ENCODE assay signal across 22 cellular contexts in the genomic region with DNA sequence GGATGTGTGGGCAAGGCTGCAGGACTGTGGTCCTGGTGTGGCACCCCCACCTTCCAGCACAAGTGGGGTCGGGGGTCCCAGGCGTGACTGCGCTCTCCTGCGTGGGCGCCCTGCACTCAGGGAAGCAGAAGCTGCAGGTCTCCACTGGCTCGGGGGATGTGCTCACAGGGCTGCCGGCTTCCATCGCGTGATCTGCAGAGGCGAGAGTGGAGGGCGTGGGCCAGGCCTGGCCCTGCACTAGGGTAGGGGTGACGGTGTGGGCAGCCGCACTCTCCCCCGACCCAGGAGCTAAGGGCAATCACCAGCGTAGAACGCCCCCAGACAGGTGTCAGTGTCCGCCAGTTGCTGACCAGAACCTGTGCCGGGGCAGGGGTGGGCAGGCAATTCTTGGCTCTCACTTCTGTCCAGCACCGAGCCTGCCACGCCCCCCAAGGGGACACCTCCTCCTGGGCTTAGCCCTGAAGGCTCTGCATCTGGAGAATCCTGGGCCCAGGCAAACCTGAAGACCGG. TPM values are rescaled to one million over a fixed set of nuclear protein-coding genes. Genes with fewer than 3 reads are reported as not detected.
DNase-seq lines count a peak whose midpoint lies in the region; ATAC-seq, FAIRE-seq and TF ChIP-seq lines count a peak whose summit lies in the region.
"Had no signal": no experiment of that assay in that cellular context is flagged by ENCODE, and none has a peak within 500 bp of the region (broad histone marks: within the 10 kb centered on the region; RNA-seq: fewer than 3 reads in every experiment).

No MANE protein-coding gene starts in this region.

- H3K23ac ChIP-seq in trophoblast cell (ENCODE audit: low read length) = no peak overlapping the region

- peaks cover 2 to 14% (median 14%) of the 10 kb centered on the region in 3 donors for H3K27me3 Mint-ChIP-seq in CD14-positive monocyte (ENCODE audit: low read depth in 3 of 3)

- H3K27ac ChIP-seq in HEK293 (ENCODE audit: extremely low read depth, low read depth, low read length) (no peak overlapping the region), kidney (ENCODE audit: low read depth in 2 of 2, low read length in 2 of 2) (no peak overlapping the region), caudate nucleus (ENCODE audit: low read depth, low read length) (no peak overlapping the region), trophoblast cell (ENCODE audit: low read depth, low read length) (no peak overlapping the region)
- H3K27ac ChIP-seq: Peyer's patch, right atrium auricular region, testis had no signal

- ATAC-seq in stimulated activated effector memory CD8-positive, alpha-beta T cell treated with anti-CD3 and anti-CD28 coated beads, Interleukin-12 subunit alpha, Interleukin-12 subunit beta, amount 100 ng/mL, for 72 hours = no peak
- no peak for ATAC-seq in GM18502 (IDR thresholded peaks at IDR 0.05; ENCODE audit: poor library complexity, unreplicated experiment)
- ATAC-seq: T-helper 17 cell had no signal

- H2BK120ac ChIP-seq in trophoblast cell (ENCODE audit: insufficient read depth, low read length, poor library complexity) = no peak overlapping the region

- no peak overlapping the region for H3K4ac ChIP-seq in trophoblast cell (ENCODE audit: low read depth, low read length)

- no peaks in the 10 kb centered on the region for H3K27me3 ChIP-seq in trophoblast cell (ENCODE audit: insufficient read depth, low read length)
- H3K27me3 ChIP-seq: Peyer's patch, right atrium auricular region, testis had no signal

- no peak overlapping the region for H2AK5ac ChIP-seq in trophoblast cell (ENCODE audit: low read length)

- H4K91ac ChIP-seq in trophoblast cell (ENCODE audit: low read depth, low read length) = no peak overlapping the region

- no peak overlapping the region for H2AFZ ChIP-seq in trophoblast cell (ENCODE audit: insufficient read depth, low read length, poor library complexity)

- H4K12ac ChIP-seq in trophoblast cell (ENCODE audit: low read depth, low read length) = no peak overlapping the region

- H3K4me1 ChIP-seq in HEK293 (ENCODE audit: control insufficient read depth, insufficient read depth, low read length) (no peaks in the 10 kb centered on the region), kidney (ENCODE audit: control insufficient read depth in 1 of 2, insufficient read depth in 1 of 2, low read depth in 1 of 2, low read length in 2 of 2) (no peaks in the 10 kb centered on the region), trophoblast cell (ENCODE audit: control insufficient read depth in 1 of 2, insufficient read depth in 2 of 2, low read length in 2 of 2) (no peaks in the 10 kb centered on the region)
- H3K4me1 ChIP-seq: Peyer's patch, right atrium auricular region, testis had no signal

- H2BK12ac ChIP-seq in trophoblast cell (ENCODE audit: low read length) = no peak overlapping the region

- no peak for TF ChIP-seq CTCF in CD14-positive monocyte (IDR thresholded peaks at IDR 0.05)
- TF ChIP-seq CTCF in HEK293 (tag by site-specific recombination; IDR thresholded peaks at IDR 0.05) = no peak
- no peak for TF ChIP-seq CTCF in kidney (IDR thresholded peaks at IDR 0.05; ENCODE audit: borderline replicate concordance, extremely low read depth, insufficient read depth)

- no peak overlapping the region for H3K4me2 ChIP-seq in trophoblast cell (ENCODE audit: low read length)

- H2BK5ac ChIP-seq in trophoblast cell (ENCODE audit: low read depth, low read length, poor library complexity) = no peak overlapping the region

- H3K4me3 ChIP-seq in HEK293 (ENCODE audit: low read depth, low read length) (no peak overlapping the region), kidney (ENCODE audit: low read length in 2 of 2) (no peak overlapping the region), trophoblast cell (ENCODE audit: low read depth, low read length) (no peak overlapping the region)
- H3K4me3 ChIP-seq: Peyer's patch, right atrium auricular region, testis had no signal

- no peak overlapping the region for H3K9ac ChIP-seq in kidney (ENCODE audit: low read length in 2 of 2)
- H3K9ac ChIP-seq in trophoblast cell (ENCODE audit: low read length) = no peak overlapping the region

- H3K9me3 ChIP-seq in HEK293 (ENCODE audit: control insufficient read depth, insufficient read depth, low read depth, low read length) = no peaks in the 10 kb centered on the region
- no peaks in the 10 kb centered on the region for H3K9me3 ChIP-seq in kidney (ENCODE audit: control insufficient read depth in 1 of 2, low read length in 2 of 2)
- peaks cover 2% of the 10 kb centered on the region for H3K9me3 ChIP-seq in trophoblast cell (ENCODE audit: insufficient read depth, low read depth, low read length)
- H3K9me3 ChIP-seq: Peyer's patch, right atrium auricular region, testis had no signal

- peak; percentile 40 for DNase-seq in CD14-positive monocyte (ENCODE audit: low spot score)
- peak; percentile 74 for DNase-seq in kidney
- DNase-seq in stimulated activated effector memory CD8-positive, alpha-beta T cell treated with anti-CD3 and anti-CD28 coated beads, Interleukin-12 subunit alpha, Interleukin-12 subunit beta, amount 100 ng/mL, for 72 hours (ENCODE audit: low spot score in 2 of 2) = no peak
- no peak for DNase-seq in caudate nucleus (lab: John Stamatoyannopoulos, UW)
- DNase-seq in trophoblast cell = no peak
- DNase-seq: activated CD4-positive, alpha-beta T cell treated with anti-CD3 and anti-CD28 coated beads, Interleukin-2, amount 50 U/mL, for 4 hours; COR-L47; NCI-H1092; NCI-H2029 treated with DMSO at 0.1 percent for 48 hours; NCI-H446 treated with DMSO at 0.1 percent for 48 hours; nucleus accumbens; stimulated activated CD4-positive, alpha-beta T cell treated with anti-CD3 and anti-CD28 coated beads, Interleukin-15, amount 100 ng/mL, for 24 hours; T-helper 17 cell had no signal

- POLR2A ChIA-PET in HEK293 (lab: Yijun Ruan, JAX) = no interaction called here

- H3K9me3 Mint-ChIP-seq in CD14-positive monocyte = no peaks in the 10 kb centered on the region
- H3K9me3 Mint-ChIP-seq in stimulated activated effector memory CD8-positive, alpha-beta T cell treated with anti-CD3 and anti-CD28 coated beads, Interleukin-12 subunit alpha, Interleukin-12 subunit beta, amount 100 ng/mL, for 72 hours = no peaks in the 10 kb centered on the region

- H3K79me1 ChIP-seq in trophoblast cell (ENCODE audit: low read length) = no peaks in the 10 kb centered on the region

- H3K4me3 Mint-ChIP-seq in CD14-positive monocyte = no peak overlapping the region
- H3K4me3 Mint-ChIP-seq in stimulated activated effector memory CD8-positive, alpha-beta T cell treated with anti-CD3 and anti-CD28 coated beads, Interleukin-12 subunit alpha, Interleukin-12 subunit beta, amount 100 ng/mL, for 72 hours = no peak overlapping the region
- H3K4me3 Mint-ChIP-seq: activated naive CD8-positive, alpha-beta T cell; T-helper 17 cell had no signal

- H3K4me1 Mint-ChIP-seq in CD14-positive monocyte = no peaks in the 10 kb centered on the region
- H3K4me1 Mint-ChIP-seq in stimulated activated effector memory CD8-positive, alpha-beta T cell treated with anti-CD3 and anti-CD28 coated beads, Interleukin-12 subunit alpha, Interleukin-12 subunit beta, amount 100 ng/mL, for 72 hours = peaks cover 6% of the 10 kb centered on the region

- H3K36me3 ChIP-seq in HEK293 (ENCODE audit: control insufficient read depth in 2 of 2, insufficient read depth in 1 of 2, low read length in 2 of 2) (no peaks in the 10 kb centered on the region), kidney (ENCODE audit: control insufficient read depth in 1 of 2, insufficient read depth in 2 of 2, low read length in 2 of 2) (no peaks in the 10 kb centered on the region), trophoblast cell (ENCODE audit: control insufficient read depth in 1 of 2, insufficient read depth in 2 of 2, low read length in 2 of 2) (no peaks in the 10 kb centered on the region)
- H3K36me3 ChIP-seq: Peyer's patch, right atrium auricular region had no signal

- intact Hi-C loops in CD14-positive monocyte (cut with micrococcal nuclease) = no loop called here
- intact Hi-C loops in kidney (cut with DNase I) = no loop called here

- H3K27ac Mint-ChIP-seq in CD14-positive monocyte = no peak overlapping the region
- peak overlapping the region; percentile 32 for H3K27ac Mint-ChIP-seq in stimulated activated effector memory CD8-positive, alpha-beta T cell treated with anti-CD3 and anti-CD28 coated beads, Interleukin-12 subunit alpha, Interleukin-12 subunit beta, amount 100 ng/mL, for 72 hours
- H3K27ac Mint-ChIP-seq: activated naive CD8-positive, alpha-beta T cell; T-helper 17 cell had no signal

- no peak overlapping the region for H3K18ac ChIP-seq in trophoblast cell (ENCODE audit: low read length)

- no CpG with 5 or more reads among the region's 21 CpGs for WGBS in trophoblast cell (ENCODE audit: extremely low coverage, insufficient coverage, insufficient read length)

- FAIRE-seq in kidney (lab: Jason Lieb, UNC) = no peak
- FAIRE-seq: colon had no signal

- no peak overlapping the region for H3K14ac ChIP-seq in trophoblast cell (ENCODE audit: low read length)

- H3K79me2 ChIP-seq in trophoblast cell (ENCODE audit: control insufficient read depth, insufficient read depth, low read length, poor library complexity) = no peaks in the 10 kb centered on the region

- no peak overlapping the region for H4K8ac ChIP-seq in trophoblast cell (ENCODE audit: low read depth, low read length)

- CTCF ChIA-PET in HEK293 (lab: Yijun Ruan, JAX) = interaction anchor here (0.6 to 0.7 kb wide), 4 partner anchors 38 to 706 kb away, joined by 3 to 4 read pairs (median 4); no protein-coding TSS in a partner anchor

- no peaks in the 10 kb centered on the region for H3K36me3 Mint-ChIP-seq in CD14-positive monocyte
- no peaks in the 10 kb centered on the region for H3K36me3 Mint-ChIP-seq in stimulated activated effector memory CD8-positive, alpha-beta T cell treated with anti-CD3 and anti-CD28 coated beads, Interleukin-12 subunit alpha, Interleukin-12 subunit beta, amount 100 ng/mL, for 72 hours
- H3K36me3 Mint-ChIP-seq: activated naive CD8-positive, alpha-beta T cell had no signal

TF ChIP-seq in HEK293, 187 proteins besides CTCF, POLR2A, EP300 and RAD21:
- TF ChIP-seq ZNF621 (tag by site-specific recombination; IDR thresholded peaks at IDR 0.05) (no peak), KLF9 (tag by site-specific recombination; IDR thresholded peaks at IDR 0.05; ENCODE audit: low read depth) (0 out of 2 replicates have a peak, but pooled peaks have one; percentile 37)

RNA-seq across cellular contexts. Expression of a gene that starts 32.3 kb away (rescaled TPM):
- polyA plus RNA-seq in CD14-positive monocyte (under 1 TPM in 1 of 2 donors, not detected in 1; 0.47 TPM), kidney (ENCODE audit: insufficient read depth, low read depth, low replicate concordance) (not detected)
- total RNA-seq in kidney = 1.4 TPM
- polyA plus RNA-seq in trophoblast cell (2013) = not detected in 2 replicates
- total RNA-seq: LHCN-M2, right atrium auricular region, SK-MEL-5, testis had no signal

Comparison
In these comparisons a context has a peak if more than half of its experiments do, and no peak if none do; other contexts are left out.
1. DNase-seq: peak in CD14-positive monocyte (single experiment) and kidney (single experiment); none in stimulated activated effector memory CD8-positive, alpha-beta T cell treated with anti-CD3 and anti-CD28 coated beads, Interleukin-12 subunit alpha, Interleukin-12 subunit beta, amount 100 ng/mL, for 72 hours (0 of 2), caudate nucleus (0 of 61) and trophoblast cell (0 of 2).